In genomic region chr1:204480515-204480914, GRCh38 we compare ENCODE assay signal across 9 cellular contexts. TPM values are rescaled to one million over a fixed set of nuclear protein-coding genes. Genes with fewer than 3 reads are reported as not detected.
A peak's percentile ranks its signal among the peaks of the same experiment; 100 is the strongest.
DNase-seq lines count a peak whose midpoint lies in the region; ATAC-seq and TF ChIP-seq lines count a peak whose summit lies in the region.
"Had no signal": no experiment of that assay in that cellular context is flagged by ENCODE, and none has a peak within 500 bp of the region (broad histone marks: within the 10 kb centered on the region; RNA-seq: fewer than 3 reads in every experiment).

No MANE protein-coding gene starts in this region.

- peak; percentile 11 for DNase-seq in NCI-H510A treated with DMSO at 0.1 percent for 48 hours (lab: John Stamatoyannopoulos, UW)
- DNase-seq in NCI-H510A (lab: John Stamatoyannopoulos, UW), result no peak
- DNase-seq in PC-9, result no peak
- DNase-seq in stimulated activated effector memory CD8-positive, alpha-beta T cell treated with anti-CD3 and anti-CD28 coated beads, Interleukin-12 subunit alpha, Interleukin-12 subunit beta, amount 100 ng/mL, for 72 hours (ENCODE audit: low spot score in 2 of 2), result no peak
- no peak for DNase-seq in EL
- no peak for DNase-seq in iPS-NIHi7 (ENCODE audit: extremely low spot score)
- DNase-seq in activated CD4-positive, alpha-beta T cell treated with anti-CD3 and anti-CD28 coated beads for 1 hour, result no peak

- H3K9me3 ChIP-seq in HEK293 (ENCODE audit: control insufficient read depth, insufficient read depth, low read depth, low read length) (no peaks in the 10 kb centered on the region), PC-9 (ENCODE audit: insufficient read depth, low read depth) (no peaks in the 10 kb centered on the region)

- H3K4me3 Mint-ChIP-seq in stimulated activated effector memory CD8-positive, alpha-beta T cell treated with anti-CD3 and anti-CD28 coated beads, Interleukin-12 subunit alpha, Interleukin-12 subunit beta, amount 100 ng/mL, for 72 hours, result peak overlapping the region; percentile 3

- H2AFZ ChIP-seq in PC-9, result no peak overlapping the region

- H3K79me2 ChIP-seq in PC-9 (ENCODE audit: low read depth), result peaks cover 99% of the 10 kb centered on the region

- H4K20me1 ChIP-seq in PC-9 (ENCODE audit: insufficient read depth), result peaks cover 55% of the 10 kb centered on the region

- POLR2A ChIA-PET in HEK293 (lab: Yijun Ruan, JAX), result no interaction called here
- POLR2A ChIA-PET in PC-9 (lab: Charles Lee; ENCODE audit: unreplicated experiment), result no interaction called here

- intact Hi-C loops in PC-9 (cut with micrococcal nuclease; ENCODE audit: unreplicated experiment), result no loop called here

- H3K9me2 ChIP-seq in PC-9 (ENCODE audit: insufficient read depth), result no peaks in the 10 kb centered on the region

- peaks cover 14% of the 10 kb centered on the region for H3K36me3 Mint-ChIP-seq in stimulated activated effector memory CD8-positive, alpha-beta T cell treated with anti-CD3 and anti-CD28 coated beads, Interleukin-12 subunit alpha, Interleukin-12 subunit beta, amount 100 ng/mL, for 72 hours

- H3K4me1 ChIP-seq in HEK293 (ENCODE audit: control insufficient read depth, insufficient read depth, low read length), result no peaks in the 10 kb centered on the region; the same call in 1 of the 2 replicates
- peaks cover 64% of the 10 kb centered on the region for H3K4me1 ChIP-seq in PC-9 (replicated peaks; ENCODE audit: insufficient read depth)

- H3K4me3 ChIP-seq in HEK293 (ENCODE audit: low read depth, low read length), result no peak overlapping the region
- no peak overlapping the region for H3K4me3 ChIP-seq in PC-9
- H3K4me3 ChIP-seq: lung had no signal

- H3K36me3 ChIP-seq in HEK293 (ENCODE audit: control insufficient read depth in 2 of 2, insufficient read depth in 1 of 2, low read length in 2 of 2) (no peaks in the 10 kb centered on the region), PC-9 (ENCODE audit: low read depth) (peaks cover 5% of the 10 kb centered on the region; the same call in 1 of the 2 replicates)

- peak; percentile 40 for ATAC-seq in stimulated activated effector memory CD8-positive, alpha-beta T cell treated with anti-CD3 and anti-CD28 coated beads, Interleukin-12 subunit alpha, Interleukin-12 subunit beta, amount 100 ng/mL, for 72 hours

- peaks cover 88% of the 10 kb centered on the region for H3K4me1 Mint-ChIP-seq in stimulated activated effector memory CD8-positive, alpha-beta T cell treated with anti-CD3 and anti-CD28 coated beads, Interleukin-12 subunit alpha, Interleukin-12 subunit beta, amount 100 ng/mL, for 72 hours

- CTCF ChIA-PET in HEK293 (lab: Yijun Ruan, JAX) (interaction anchor here (0.5 to 2.0 kb wide), 3 partner anchors 23 to 270 kb away, joined by 4 to 5 read pairs (median 4); no protein-coding TSS in a partner anchor), PC-9 (lab: Charles Lee) (no interaction called here)

- H3K27ac Mint-ChIP-seq in stimulated activated effector memory CD8-positive, alpha-beta T cell treated with anti-CD3 and anti-CD28 coated beads, Interleukin-12 subunit alpha, Interleukin-12 subunit beta, amount 100 ng/mL, for 72 hours, result peak overlapping the region; percentile 92

- no peaks in the 10 kb centered on the region for H3K27me3 ChIP-seq in PC-9 (ENCODE audit: insufficient read depth, low read depth)

- peaks cover 5% of the 10 kb centered on the region; the same call in 1 of the 2 replicates for H3F3A ChIP-seq in PC-9 (ENCODE audit: insufficient read depth, low read depth)

- H3K9me3 Mint-ChIP-seq in stimulated activated effector memory CD8-positive, alpha-beta T cell treated with anti-CD3 and anti-CD28 coated beads, Interleukin-12 subunit alpha, Interleukin-12 subunit beta, amount 100 ng/mL, for 72 hours, result no peaks in the 10 kb centered on the region

- H3K27ac ChIP-seq in HEK293 (ENCODE audit: extremely low read depth, low read depth, low read length) (no peak overlapping the region), PC-9 (0 out of 2 replicates have a peak overlapping the region, but pooled peaks have one; percentile 9)

- peak overlapping the region; percentile 55 for H3K4me2 ChIP-seq in PC-9

- BruUV-seq in PC-9 (replicated peaks; lab: Mats Ljungman, UMichigan), result no TSS peak

- TF ChIP-seq CTCF in HEK293 (tag by site-specific recombination; IDR thresholded peaks at IDR 0.05) (no peak), PC-9 (conservative IDR thresholded peaks at IDR 0.05) (no peak)

TF ChIP-seq in HEK293, 187 proteins besides CTCF, POLR2A, EP300 and RAD21:
- TF ChIP-seq ZNF214 (tag by site-specific recombination; IDR thresholded peaks at IDR 0.05; ENCODE audit: borderline replicate concordance) (no peak), ZNF146 (tag by site-specific recombination; IDR thresholded peaks at IDR 0.05) (no peak), ZFHX2 (tag by site-specific recombination; conservative IDR thresholded peaks at IDR 0.05) (peak; percentile 38; the same call in 1 of the 2 replicates), EGR2 (tag by site-specific recombination; IDR thresholded peaks at IDR 0.05; ENCODE audit: low read depth) (0 out of 2 replicates have a peak, but pooled peaks have one; percentile 16), ZNF561 (tag by site-specific recombination; IDR thresholded peaks at IDR 0.05; ENCODE audit: borderline replicate concordance) (no peak), IKZF3 (tag by site-specific recombination; IDR thresholded peaks at IDR 0.05) (no peak), ZFP69B (tag by site-specific recombination; IDR thresholded peaks at IDR 0.05) (no peak)
- TF ChIP-seq, protein P1, sequence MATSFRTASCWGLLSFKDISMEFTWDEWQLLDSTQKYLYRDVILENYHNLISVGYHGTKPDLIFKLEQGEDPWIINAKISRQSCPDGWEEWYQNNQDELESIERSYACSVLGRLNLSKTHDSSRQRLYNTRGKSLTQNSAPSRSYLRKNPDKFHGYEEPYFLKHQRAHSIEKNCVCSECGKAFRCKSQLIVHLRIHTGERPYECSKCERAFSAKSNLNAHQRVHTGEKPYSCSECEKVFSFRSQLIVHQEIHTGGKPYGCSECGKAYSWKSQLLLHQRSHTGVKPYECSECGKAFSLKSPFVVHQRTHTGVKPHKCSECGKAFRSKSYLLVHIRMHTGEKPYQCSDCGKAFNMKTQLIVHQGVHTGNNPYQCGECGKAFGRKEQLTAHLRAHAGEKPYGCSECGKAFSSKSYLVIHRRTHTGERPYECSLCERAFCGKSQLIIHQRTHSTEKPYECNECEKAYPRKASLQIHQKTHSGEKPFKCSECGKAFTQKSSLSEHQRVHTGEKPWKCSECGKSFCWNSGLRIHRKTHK (tag by site-specific recombination; IDR thresholded peaks at IDR 0.05), result no peak

RNA-seq across cellular contexts. Expression of gene PIK3C2B, which starts 14.1 kb away (rescaled TPM):
- total RNA-seq in PC-9 (2021), result 51.6 and 52.4 TPM in 2 replicates

RNA-seq across cellular contexts. Expression of gene MDM4, which starts 35.7 kb away (rescaled TPM):
- 69.2 and 82.6 TPM in 2 replicates for total RNA-seq in PC-9 (2021)
